8 cellular contexts compared by ENCODE assay signal in genomic region chr1:21149430-21149861, GRCh38. TPM values are rescaled to one million over a fixed set of nuclear protein-coding genes. Genes with fewer than 3 reads are reported as not detected.
DNase-seq lines count a peak whose midpoint lies in the region; FAIRE-seq and TF ChIP-seq lines count a peak whose summit lies in the region.

No MANE protein-coding gene starts in this region.

- no peaks in the 10 kb centered on the region for H3K9me3 ChIP-seq in breast epithelium
- no peaks in the 10 kb centered on the region for H3K9me3 ChIP-seq in thyroid gland

- H3K4me1 ChIP-seq in breast epithelium: no peaks in the 10 kb centered on the region
- peaks cover 12 to 33% of the 10 kb centered on the region in 2 donors for H3K4me1 ChIP-seq in thyroid gland

- H3K4me3 ChIP-seq in breast epithelium: no peak overlapping the region
- H3K4me3 ChIP-seq in thyroid gland (replicated peaks in 1 of 3): no peak overlapping the region

- TF ChIP-seq POLR2A in breast epithelium (IDR thresholded peaks at IDR 0.05) (no peak), thyroid gland (IDR thresholded peaks at IDR 0.05) (no peak)

- H3K27me3 ChIP-seq in breast epithelium (no peaks in the 10 kb centered on the region), thyroid gland (no peaks in the 10 kb centered on the region)

- no peak for FAIRE-seq in D721Med (lab: Jason Lieb, UNC)

- H3K27ac ChIP-seq in breast epithelium (peak overlapping the region; percentile 58 to 59), thyroid gland (peak overlapping the region; percentile 5 to 67 (median 43))

- WGBS in thyroid gland, 2 donors: 43 to 48% methylated on average over 3 of the region's 3 CpGs

- TF ChIP-seq CTCF in breast epithelium (IDR thresholded peaks at IDR 0.05) (no peak), thyroid gland (IDR thresholded peaks at IDR 0.05) (no peak), D721Med (IDR thresholded peaks at IDR 0.05; ENCODE audit: insufficient read depth, missing control alignments) (no peak)

- H3K36me3 ChIP-seq in breast epithelium: no peaks in the 10 kb centered on the region
- H3K36me3 ChIP-seq in thyroid gland: peaks cover 3 to 6% of the 10 kb centered on the region in 2 donors

- DNase-seq in DMS 273 (lab: John Stamatoyannopoulos, UW; ENCODE audit: unreplicated experiment): peak; percentile 12
- DNase-seq in DMS 273 treated with DMSO at 0.1 percent for 48 hours (lab: John Stamatoyannopoulos, UW): no peak
- DNase-seq in breast epithelium (ENCODE audit: low spot score in 2 of 2): peak in 1 of 2 donors; percentile 43
- DNase-seq in kidney glomerular epithelial cell (lab: John Stamatoyannopoulos, UW): peak; percentile 65
- DNase-seq in thyroid gland: peak in 1 of 2 donors; percentile 39
- DNase-seq in DMS114 treated with DMSO at 0.1 percent for 48 hours (lab: John Stamatoyannopoulos, UW; ENCODE audit: unreplicated experiment): no peak
- no peak for DNase-seq in D721Med (ENCODE audit: insufficient read length, low spot score)
- DNase-seq in RPMI8226: no peak

- intact Hi-C loops in breast epithelium (cut with DNase I; ENCODE audit: low total_unique reads): no loop called here
- intact Hi-C loops in thyroid gland (cut with DNase I): no loop called here

RNA-seq across cellular contexts. Expression of gene EIF4G3, which starts 27.3 kb away (rescaled TPM):
- total RNA-seq in breast epithelium (10 to 100 TPM; 37.8 to 52.4 (median 50.8) TPM), thyroid gland (100 to 1,000 TPM in 3 of 4 donors, 10 to 100 TPM in 1; 68.9 to 110 (median 104) TPM)

Comparison
In these comparisons a context has a peak if more than half of its experiments do, and no peak if none do; other contexts are left out.
1. DNase-seq: peak in DMS 273 (single experiment) and kidney glomerular epithelial cell (single experiment); none in DMS 273 treated with DMSO at 0.1 percent for 48 hours (single experiment), DMS114 treated with DMSO at 0.1 percent for 48 hours (single experiment), D721Med (single experiment) and RPMI8226 (single experiment).